11 cellular contexts compared by ENCODE assay signal in genomic region chr4:91064157-91064853, GRCh38.
A peak's percentile ranks its signal among the peaks of the same experiment; 100 is the strongest.
DNase-seq lines count a peak whose midpoint lies in the region; ATAC-seq and TF ChIP-seq lines count a peak whose summit lies in the region.
"Had no signal": no experiment of that assay in that cellular context is flagged by ENCODE, and none has a peak within 500 bp of the region (broad histone marks: within the 10 kb centered on the region; RNA-seq: fewer than 3 reads in every experiment).

No MANE protein-coding gene starts in this region.

- intact Hi-C loops in upper lobe of right lung (cut with DNase I), result no loop called here

- no peak overlapping the region for H3K9ac ChIP-seq in NT2/D1 (ENCODE audit: insufficient read length, low read depth)

- peak; percentile 26 for ATAC-seq in upper lobe of right lung

- no peak for TF ChIP-seq CTCF in upper lobe of right lung (IDR thresholded peaks at IDR 0.05)

- H3K36me3 ChIP-seq in NT2/D1 (ENCODE audit: insufficient read depth, insufficient read length, low read length), result no peaks in the 10 kb centered on the region
- H3K36me3 ChIP-seq in upper lobe of right lung, result no peaks in the 10 kb centered on the region
- H3K36me3 ChIP-seq: thoracic aorta had no signal

- peak; percentile 22 for DNase-seq in NCI-H2227 (lab: John Stamatoyannopoulos, UW; ENCODE audit: unreplicated experiment)
- DNase-seq in NCI-H2227 treated with DMSO at 0.1 percent for 48 hours (lab: John Stamatoyannopoulos, UW), result no peak
- DNase-seq in NT2/D1 (ENCODE audit: low read depth, low spot score), result peak; percentile 33
- DNase-seq in glomerular endothelial cell (ENCODE audit: extremely low read depth, low read depth, low spot score), result peak; percentile 18
- no peak for DNase-seq in upper lobe of right lung
- no peak for DNase-seq in dedifferentiated amniotic fluid mesenchymal stem cell (ENCODE audit: extremely low spot score)
- no peak for DNase-seq in stimulated activated CD4-positive, alpha-beta T cell treated with anti-CD3 and anti-CD28 coated beads, Interleukin-4, amount 100 ng/mL, for 1 hour
- no peak for DNase-seq in superior temporal gyrus (ENCODE audit: extremely low spot score)
- DNase-seq: naive B cell, Right ventricle myocardium superior had no signal

- H3K9me3 ChIP-seq in NT2/D1 (ENCODE audit: insufficient read depth, low read length), result no peaks in the 10 kb centered on the region
- no peaks in the 10 kb centered on the region for H3K9me3 ChIP-seq in upper lobe of right lung
- H3K9me3 ChIP-seq: thoracic aorta had no signal

- H3K27me3 ChIP-seq in NT2/D1 (ENCODE audit: insufficient read depth, insufficient read length) (no peaks in the 10 kb centered on the region), upper lobe of right lung (no peaks in the 10 kb centered on the region)

- H3K4me1 ChIP-seq in NT2/D1 (ENCODE audit: insufficient read depth, insufficient read length), result no peaks in the 10 kb centered on the region
- no peaks in the 10 kb centered on the region for H3K4me1 ChIP-seq in upper lobe of right lung

- H3K4me3 ChIP-seq in NT2/D1 (ENCODE audit: insufficient read length, low read depth) (no peak overlapping the region), upper lobe of right lung (no peak overlapping the region)
- H3K4me3 ChIP-seq: thoracic aorta had no signal

- H3K27ac ChIP-seq in upper lobe of right lung, result no peak overlapping the region
- H3K27ac ChIP-seq: thoracic aorta had no signal

Comparison
In these comparisons a context has a peak if more than half of its experiments do, and no peak if none do; other contexts are left out.
1. DNase-seq: peak in NCI-H2227 (single experiment), NT2/D1 (single experiment) and glomerular endothelial cell (single experiment); none in NCI-H2227 treated with DMSO at 0.1 percent for 48 hours (single experiment), upper lobe of right lung (single experiment), dedifferentiated amniotic fluid mesenchymal stem cell (single experiment), stimulated activated CD4-positive, alpha-beta T cell treated with anti-CD3 and anti-CD28 coated beads, Interleukin-4, amount 100 ng/mL, for 1 hour (single experiment) and superior temporal gyrus (single experiment).